Comparison of ENCODE assay signal across 8 cellular contexts in the genomic region with DNA sequence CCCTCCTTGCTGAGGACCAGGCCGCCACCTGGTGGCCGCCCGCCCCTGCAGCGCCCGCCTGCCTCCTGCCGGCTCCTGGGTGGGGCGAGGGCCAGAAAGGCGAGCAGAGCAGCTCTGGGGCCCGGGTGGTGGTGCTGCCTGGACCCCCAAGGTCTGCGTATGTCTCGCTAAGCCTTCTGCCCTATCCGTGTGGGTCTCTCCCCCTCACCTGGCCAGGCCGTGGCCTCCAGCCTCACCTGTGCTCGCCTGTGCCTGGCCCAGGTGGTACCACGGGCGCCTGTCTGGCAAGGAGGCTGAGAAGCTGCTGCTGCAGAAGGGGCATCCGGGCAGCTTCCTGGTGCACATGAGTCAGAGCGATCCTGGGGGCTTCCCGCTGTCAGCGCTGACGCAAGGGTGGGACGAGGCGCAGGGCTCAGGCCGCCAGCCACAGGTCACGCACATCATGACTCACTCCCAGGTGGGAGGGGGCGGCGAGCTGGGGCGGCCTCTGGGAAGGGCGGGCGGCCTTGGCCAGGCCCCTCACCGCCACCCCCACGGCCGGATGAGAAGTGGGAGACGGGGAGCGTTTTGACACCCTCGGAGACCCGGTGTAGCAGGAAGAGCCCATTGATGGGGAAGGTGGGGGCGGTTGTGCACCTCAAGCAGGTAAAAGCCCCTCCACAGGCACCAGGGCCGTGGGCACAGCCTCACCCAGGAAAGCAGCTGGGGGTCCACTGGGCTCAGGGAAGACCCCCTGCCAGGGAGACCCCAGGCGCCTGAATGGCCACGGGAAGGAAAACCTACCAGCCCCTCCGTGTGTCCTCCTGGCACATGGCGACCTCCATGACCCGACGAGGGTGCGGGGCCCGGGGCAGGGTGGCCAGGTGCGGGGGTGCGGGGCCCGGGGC. TPM values are rescaled to one million over a fixed set of nuclear protein-coding genes. Genes with fewer than 3 reads are reported as not detected.
A peak's percentile ranks its signal among the peaks of the same experiment; 100 is the strongest.
DNase-seq lines count a peak whose midpoint lies in the region; ATAC-seq and TF ChIP-seq lines count a peak whose summit lies in the region.

No MANE protein-coding gene starts in this region.

- H2AFZ ChIP-seq in GM23338, result no peak overlapping the region

- H3K27me3 Mint-ChIP-seq in GM23338 (ENCODE audit: insufficient read depth, low read depth, poor library complexity), result peaks cover 34% of the 10 kb centered on the region
- H3K27me3 Mint-ChIP-seq in MCF 10A (ENCODE audit: insufficient read depth, unreplicated experiment), result no peaks in the 10 kb centered on the region

- H3K9me3 Mint-ChIP-seq in GM23338, result no peaks in the 10 kb centered on the region
- no peaks in the 10 kb centered on the region for H3K9me3 Mint-ChIP-seq in MCF 10A (ENCODE audit: unreplicated experiment)

- H3K4me3 ChIP-seq in GM23338 (no peak overlapping the region), WERI-Rb-1 (ENCODE audit: low read depth, low read length) (no peak overlapping the region)

- POLR2A ChIA-PET in GM10248 (lab: Yijun Ruan, JAX) (interaction anchor here (0.6 kb wide), 1 partner anchor 136 kb away, joined by 5 read pairs; no protein-coding TSS in a partner anchor), MCF 10A (lab: Yijun Ruan, JAX) (interaction anchor here (0.9 to 1.9 kb wide), 5 partner anchors 45 to 78 kb away, joined by 3 to 8 read pairs (median 4); partner anchors contain the start of genes AGRN, HES4 and ISG15)

- H3K27ac Mint-ChIP-seq in GM23338 (no peak overlapping the region), MCF 10A (ENCODE audit: low read depth, unreplicated experiment) (no peak overlapping the region)

- intact Hi-C loops in MCF 10A (cut with micrococcal nuclease) (loop anchor here (1.0 to 5.0 kb wide), 2 partner anchors 62 to 80 kb away; partner anchors contain the start of gene HES4), left colon (cut with DNase I, micrococcal nuclease) (loop anchor here in 1 of 2 donors (10.0 kb wide), 1 partner anchor 79 kb away; the partner anchor contains the start of gene PERM1)

- H3K27me3 ChIP-seq in GM23338 (ENCODE audit: insufficient read depth) (peaks cover 39% of the 10 kb centered on the region), WERI-Rb-1 (ENCODE audit: insufficient read depth, low read depth, severe bottlenecking) (peaks cover 6% of the 10 kb centered on the region)

- DNase-seq in GM10248 (ENCODE audit: extremely low spot score), result peak; percentile 90
- peak; percentile 80 for DNase-seq in GM23338 (ENCODE audit: low spot score)
- peak; percentile 94 for DNase-seq in M059J (ENCODE audit: low read depth)
- DNase-seq in WERI-Rb-1, result peak; percentile 72
- DNase-seq in MCF 10A (ENCODE audit: unreplicated experiment), result peak; percentile 85
- peak in 1 of 2 donors; percentile 81 for DNase-seq in left colon
- DNase-seq in stimulated activated CD8-positive, alpha-beta memory T cell treated with anti-CD3 and anti-CD28 coated beads, Interleukin-12 subunit alpha, Interleukin-12 subunit beta, amount 100 ng/mL, for 1 hour (ENCODE audit: low read depth), result peak; percentile 78
- DNase-seq in G401 (ENCODE audit: low spot score), result no peak

- TF ChIP-seq CTCF in GM10248 (IDR thresholded peaks at IDR 0.05; ENCODE audit: control extremely low read depth, extremely low read depth, low read depth, missing control alignments) (peak; percentile 97), GM23338 (conservative IDR thresholded peaks at IDR 0.05; ENCODE audit: low read depth in 2 of 2) (peak; percentile 70 to 90), WERI-Rb-1 (IDR thresholded peaks at IDR 0.05; ENCODE audit: low read depth, low read length) (peak; percentile 93), MCF 10A (IDR thresholded peaks at IDR 0.05; ENCODE audit: unreplicated experiment) (peak; percentile 90)

- H3K4me1 ChIP-seq in GM23338 (ENCODE audit: insufficient read depth), result peaks cover 11% of the 10 kb centered on the region; the same call in 1 of the 2 replicates

- no peaks in the 10 kb centered on the region for H3K36me3 ChIP-seq in GM23338 (ENCODE audit: insufficient read depth)
- no peaks in the 10 kb centered on the region for H3K36me3 ChIP-seq in WERI-Rb-1

- H3K4me3 Mint-ChIP-seq in GM23338 (no peak overlapping the region), MCF 10A (ENCODE audit: unreplicated experiment) (no peak overlapping the region)

- H3K9me3 ChIP-seq in WERI-Rb-1 (ENCODE audit: severe bottlenecking), result no peaks in the 10 kb centered on the region

- CTCF ChIA-PET in GM10248 (lab: Yijun Ruan, JAX) (interaction anchor here (0.6 to 4.1 kb wide), 31 partner anchors 8 to 227 kb away, joined by 3 to 53 read pairs (median 5); partner anchors contain the start of genes AGRN, ISG15 and PERM1), MCF 10A (lab: Yijun Ruan, JAX) (interaction anchor here (0.6 to 5.8 kb wide), 25 partner anchors 9 to 261 kb away, joined by 3 to 117 read pairs (median 5); partner anchors contain the start of genes AGRN, ISG15, PERM1 and RNF223)

- H3K4me2 ChIP-seq in GM23338, result peak overlapping the region; percentile 48; the same call in 1 of the 2 replicates

- H3K27ac ChIP-seq in GM23338 (ENCODE audit: low read depth) (no peak overlapping the region), WERI-Rb-1 (no peak overlapping the region)

- no peaks in the 10 kb centered on the region for H3K36me3 Mint-ChIP-seq in GM23338 (ENCODE audit: low read depth)
- no peaks in the 10 kb centered on the region for H3K36me3 Mint-ChIP-seq in MCF 10A (ENCODE audit: insufficient read depth, unreplicated experiment)

- no peaks in the 10 kb centered on the region; the same call in 1 of the 2 replicates for H4K20me1 ChIP-seq in GM23338 (replicated peaks; ENCODE audit: insufficient read depth)

- BruUV-seq in MCF 10A (replicated peaks; lab: Mats Ljungman, UMichigan), result no TSS peak

- H3F3A ChIP-seq in GM23338 (replicated peaks; ENCODE audit: low read depth), result 0 out of 2 replicates have a peak, but pooled peaks cover 5% of the 10 kb centered on the region

- ATAC-seq in GM23338 (peak; percentile 52), left colon (peak; percentile 45)

- H3K4me1 Mint-ChIP-seq in GM23338 (no peaks in the 10 kb centered on the region), MCF 10A (ENCODE audit: insufficient read depth, unreplicated experiment) (peaks cover 6% of the 10 kb centered on the region)

- no peaks in the 10 kb centered on the region for H3K9me2 ChIP-seq in GM23338 (ENCODE audit: insufficient read depth)

- in situ Hi-C loops in G401 (cut with HindIII; ENCODE audit: low sequenced_read_pairs), result no loop called here

- H3K79me2 ChIP-seq in GM23338 (replicated peaks; ENCODE audit: insufficient read depth), result no peaks in the 10 kb centered on the region

TF ChIP-seq in GM23338, 12 proteins besides CTCF, POLR2A, EP300 and RAD21 (continues in another document):
- TF ChIP-seq POLR2AphosphoS5 (IDR thresholded peaks at IDR 0.05; ENCODE audit: low read depth) (no peak), EZH2phosphoT487 (IDR thresholded peaks at IDR 0.05; ENCODE audit: unreplicated experiment) (no peak), JUNB (IDR thresholded peaks at IDR 0.05; ENCODE audit: unreplicated experiment) (no peak), ETS1 (IDR thresholded peaks at IDR 0.05) (no peak), EZH2 (IDR thresholded peaks at IDR 0.05; ENCODE audit: low read depth, unreplicated experiment) (no peak), STAT1 (IDR thresholded peaks at IDR 0.05; ENCODE audit: unreplicated experiment) (no peak)

RNA-seq across cellular contexts. Expression of gene RNF223, which starts 9.9 kb away (rescaled TPM):
- not detected in 2 replicates for total RNA-seq in GM23338 (2014; rRNA removed; shearing (Covaris generic))
- not detected in 2 replicates for polyA plus RNA-seq in GM23338 (2016; fragmentation: Nextera tagmentation; extraction: Ambion mirVana)
- total RNA-seq in M059J (2014; rRNA removed; shearing (Covaris generic)), result not detected in 2 replicates
- total RNA-seq in MCF 10A (2022) (0.30 and 0.37 TPM in 2 replicates), left colon (1 to 10 TPM; 3.4 to 5.3 TPM)
- 3.5 and 4.3 TPM in 2 replicates for total RNA-seq in G401 (2014; rRNA removed; shearing (Covaris generic))

RNA-seq across cellular contexts. Expression of gene AGRN, which starts 44.3 kb away (rescaled TPM):
- total RNA-seq in GM23338 (2014; rRNA removed; shearing (Covaris generic)), result 144 and 185 TPM in 2 replicates
- polyA plus RNA-seq in GM23338 (2016; fragmentation: Nextera tagmentation; extraction: Ambion mirVana), result 12.3 and 13.2 TPM in 2 replicates
- total RNA-seq in M059J (2014; rRNA removed; shearing (Covaris generic)), result 117 and 282 TPM in 2 replicates
- total RNA-seq in MCF 10A (2022) (286 and 303 TPM in 2 replicates), left colon (10 to 100 TPM; 54.0 to 59.5 TPM)
- total RNA-seq in G401 (2014; rRNA removed; shearing (Covaris generic)), result 103 and 106 TPM in 2 replicates

RNA-seq across cellular contexts. Expression of gene ISG15, which starts 50.9 kb away (rescaled TPM):
- 52.9 and 65.3 TPM in 2 replicates for total RNA-seq in GM23338 (2014; rRNA removed; shearing (Covaris generic))
- 101 and 113 TPM in 2 replicates for polyA plus RNA-seq in GM23338 (2016; fragmentation: Nextera tagmentation; extraction: Ambion mirVana)
- total RNA-seq in M059J (2014; rRNA removed; shearing (Covaris generic)), result 2,871 and 3,124 TPM in 2 replicates
- total RNA-seq in MCF 10A (2022) (7.4 and 8.8 TPM in 2 replicates), left colon (10 to 100 TPM; 31.2 to 37.9 TPM)
- 213 and 304 TPM in 2 replicates for total RNA-seq in G401 (2014; rRNA removed; shearing (Covaris generic))

RNA-seq across cellular contexts. Expression of gene C1orf159, which starts 51.7 kb away (rescaled TPM):
- total RNA-seq in GM23338 (2014; rRNA removed; shearing (Covaris generic)), result 21.3 and 21.5 TPM in 2 replicates
- 9.6 and 9.9 TPM in 2 replicates for polyA plus RNA-seq in GM23338 (2016; fragmentation: Nextera tagmentation; extraction: Ambion mirVana)
- 17.4 and 17.5 TPM in 2 replicates for total RNA-seq in M059J (2014; rRNA removed; shearing (Covaris generic))
- total RNA-seq in MCF 10A (2022) (15.7 and 18.6 TPM in 2 replicates), left colon (10 to 100 TPM; 17.6 to 28.6 TPM)
- total RNA-seq in G401 (2014; rRNA removed; shearing (Covaris generic)), result 11.9 and 17.1 TPM in 2 replicates
